Comparison of ENCODE assay signal across 7 cellular contexts in the genomic region with DNA sequence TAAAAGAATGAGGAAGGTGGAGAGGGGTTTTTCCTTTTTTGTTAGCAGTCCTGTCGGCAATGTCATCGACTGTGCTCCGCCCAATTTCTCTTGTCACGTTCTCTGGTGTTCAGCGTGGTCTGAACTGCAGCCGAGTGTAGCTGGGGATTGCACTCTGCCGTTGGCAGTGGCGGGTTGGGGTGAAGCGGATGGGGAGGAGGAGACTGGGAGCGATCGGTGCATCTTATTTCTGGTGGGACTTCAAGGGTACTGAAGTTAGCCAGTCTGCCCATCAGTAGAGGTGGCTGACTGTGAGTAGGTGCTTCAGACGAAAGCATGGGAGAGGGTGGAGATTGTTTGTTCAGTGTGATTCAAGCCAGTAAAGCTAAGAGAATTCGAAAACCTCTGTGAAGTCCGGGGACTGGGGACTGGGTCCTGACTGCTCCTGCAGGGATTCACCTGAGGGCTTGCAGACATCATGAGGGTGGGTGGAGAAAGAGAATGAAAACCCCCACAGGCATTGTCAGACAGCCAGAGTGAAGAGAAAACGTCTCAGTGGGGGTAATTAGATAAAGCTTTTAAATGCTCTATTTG. TPM values are rescaled to one million over a fixed set of nuclear protein-coding genes. Genes with fewer than 3 reads are reported as not detected.
DNase-seq lines count a peak whose midpoint lies in the region; ATAC-seq, FAIRE-seq and TF ChIP-seq lines count a peak whose summit lies in the region.

No MANE protein-coding gene starts in this region.

- H3K4me3 ChIP-seq in kidney (ENCODE audit: low read length in 2 of 2): peak overlapping the region; percentile 13 to 28
- H3K4me3 ChIP-seq in stomach smooth muscle (ENCODE audit: low read length in 2 of 2): peak overlapping the region in 1 of 2 donors; percentile 50

- FAIRE-seq in kidney (lab: Jason Lieb, UNC): no peak

- peaks cover 15% of the 10 kb centered on the region for H3K36me3 Mint-ChIP-seq in activated T-helper 17 cell treated with anti-CD3 and anti-CD28 coated beads, Interleukin-2, amount 50 U/mL, for 72 hours (ENCODE audit: low read depth)

- no peaks in the 10 kb centered on the region for H3K9me3 ChIP-seq in kidney (ENCODE audit: control insufficient read depth in 1 of 2, low read length in 2 of 2)
- H3K9me3 ChIP-seq in stomach smooth muscle (ENCODE audit: control insufficient read depth in 2 of 2, low read length in 2 of 2): no peaks in the 10 kb centered on the region

- peak overlapping the region in 1 of 2 donors; percentile 45 for H3K9ac ChIP-seq in kidney (ENCODE audit: low read length in 2 of 2)
- H3K9ac ChIP-seq in stomach smooth muscle (ENCODE audit: low read length in 2 of 2): no peak overlapping the region

- DNase-seq in GM20000 (ENCODE audit: low spot score): peak; percentile 39
- peak; percentile 31 for DNase-seq in NCI-H2227 (lab: John Stamatoyannopoulos, UW; ENCODE audit: unreplicated experiment)
- DNase-seq in kidney: peak; percentile 83
- no peak for DNase-seq in DMS153 (lab: John Stamatoyannopoulos, UW)

- H3K27ac ChIP-seq in kidney (ENCODE audit: low read depth in 2 of 2, low read length in 2 of 2): peak overlapping the region in 1 of 2 donors; percentile 24
- peak overlapping the region; percentile 53 for H3K27ac ChIP-seq in stomach smooth muscle (ENCODE audit: low read length)

- H3K4me3 Mint-ChIP-seq in activated T-helper 17 cell treated with anti-CD3 and anti-CD28 coated beads, Interleukin-2, amount 50 U/mL, for 72 hours: peak overlapping the region; percentile 61

- ATAC-seq in activated T-helper 17 cell treated with anti-CD3 and anti-CD28 coated beads, Interleukin-2, amount 50 U/mL, for 72 hours (replicated peaks): peak; percentile 15
- no peak for ATAC-seq in HG03039 (IDR thresholded peaks at IDR 0.05; ENCODE audit: unreplicated experiment)

- intact Hi-C loops in kidney (cut with DNase I): no loop called here

- no peaks in the 10 kb centered on the region for H3K9me3 Mint-ChIP-seq in activated T-helper 17 cell treated with anti-CD3 and anti-CD28 coated beads, Interleukin-2, amount 50 U/mL, for 72 hours

- TF ChIP-seq CTCF in GM20000 (IDR thresholded peaks at IDR 0.05; ENCODE audit: extremely low read depth, missing control alignments) (no peak), kidney (IDR thresholded peaks at IDR 0.05; ENCODE audit: borderline replicate concordance, extremely low read depth, insufficient read depth) (no peak)

- no peaks in the 10 kb centered on the region for H3K27me3 Mint-ChIP-seq in activated T-helper 17 cell treated with anti-CD3 and anti-CD28 coated beads, Interleukin-2, amount 50 U/mL, for 72 hours

- no peaks in the 10 kb centered on the region for H3K27me3 ChIP-seq in stomach smooth muscle (ENCODE audit: control insufficient read depth in 1 of 2, insufficient read depth in 2 of 2, low read length in 2 of 2)

- no peaks in the 10 kb centered on the region for H3K36me3 ChIP-seq in kidney (ENCODE audit: control insufficient read depth in 1 of 2, insufficient read depth in 2 of 2, low read length in 2 of 2)
- no peaks in the 10 kb centered on the region for H3K36me3 ChIP-seq in stomach smooth muscle (ENCODE audit: control insufficient read depth in 2 of 2, insufficient read depth in 2 of 2, low read length in 2 of 2)

- peak overlapping the region; percentile 74 for H3K27ac Mint-ChIP-seq in activated T-helper 17 cell treated with anti-CD3 and anti-CD28 coated beads, Interleukin-2, amount 50 U/mL, for 72 hours

- H3K4me1 Mint-ChIP-seq in activated T-helper 17 cell treated with anti-CD3 and anti-CD28 coated beads, Interleukin-2, amount 50 U/mL, for 72 hours: peaks cover 48% of the 10 kb centered on the region

- H3K4me1 ChIP-seq in kidney (ENCODE audit: control insufficient read depth in 1 of 2, insufficient read depth in 1 of 2, low read depth in 1 of 2, low read length in 2 of 2): peaks cover 14 to 35% of the 10 kb centered on the region in 2 donors
- peaks cover 48% of the 10 kb centered on the region for H3K4me1 ChIP-seq in stomach smooth muscle (ENCODE audit: control insufficient read depth, insufficient read depth, low read length)

RNA-seq across cellular contexts. Expression of gene RREB1, which starts 5.1 kb away (rescaled TPM):
- 10 to 100 TPM; 14.8 to 21.9 TPM for total RNA-seq in activated T-helper 17 cell treated with anti-CD3 and anti-CD28 coated beads, Interleukin-2, amount 50 U/mL, for 72 hours
- 56.5 TPM for total RNA-seq in kidney
- polyA plus RNA-seq in kidney (ENCODE audit: insufficient read depth, low read depth, low replicate concordance): 5.9 TPM
